In genomic region chr22:31846161-31847115, GRCh38 we compare ENCODE assay signal across 10 cellular contexts.
A peak's percentile ranks its signal among the peaks of the same experiment; 100 is the strongest.
DNase-seq lines count a peak whose midpoint lies in the region; ATAC-seq, FAIRE-seq and TF ChIP-seq lines count a peak whose summit lies in the region.
"Had no signal": no experiment of that assay in that cellular context is flagged by ENCODE, and none has a peak within 500 bp of the region (broad histone marks: within the 10 kb centered on the region; RNA-seq: fewer than 3 reads in every experiment).

No MANE protein-coding gene starts in this region.

- TF ChIP-seq POLR2A in GM12891 (IDR thresholded peaks at IDR 0.05; ENCODE audit: low read depth, low read length) (no peak), uterus (IDR thresholded peaks at IDR 0.05) (no peak)

- no peak overlapping the region for H3K27ac ChIP-seq in uterus
- H3K27ac ChIP-seq: SJSA1 had no signal

- ATAC-seq in HG03039 (IDR thresholded peaks at IDR 0.05; ENCODE audit: unreplicated experiment) = no peak

- no peaks in the 10 kb centered on the region for H3K36me3 ChIP-seq in uterus

- FAIRE-seq in GM12891 (lab: Jason Lieb, UNC) = peak; percentile 35

- DNase-seq in AG09309 (ENCODE audit: low read depth) = no peak
- DNase-seq in GM12891 (ENCODE audit: insufficient read length, low spot score) = no peak
- peak; percentile 92 for DNase-seq in SK-MEL-5 (ENCODE audit: low read depth, low spot score)
- peak in 1 of 2 donors; percentile 42 for DNase-seq in foreskin fibroblast
- no peak for DNase-seq in occipital lobe (lab: John Stamatoyannopoulos, UW)
- DNase-seq in DMS79 (lab: John Stamatoyannopoulos, UW) = no peak
- no peak for DNase-seq in uterus
- DNase-seq: amniotic stem cell had no signal

- TF ChIP-seq CTCF in AG09309 (IDR thresholded peaks at IDR 0.05; ENCODE audit: control insufficient read depth, insufficient read depth, low read depth, low read length, missing control alignments) (peak; percentile 22), foreskin fibroblast (IDR thresholded peaks at IDR 0.05; ENCODE audit: low read depth, low read length) (peak; percentile 7), uterus (IDR thresholded peaks at IDR 0.05) (no peak)

- intact Hi-C loops in uterus (cut with DNase I; ENCODE audit: low total_unique reads) = no loop called here

- in situ Hi-C loops in SK-MEL-5 (cut with HindIII; ENCODE audit: low pct_unique_long_range_greater_than_20kb, low sequenced_read_pairs) = no loop called here

- H3K4me3 ChIP-seq in AG09309 (ENCODE audit: control insufficient read depth, low read depth, low read length) (no peak overlapping the region), foreskin fibroblast (ENCODE audit: low read depth in 1 of 2, low read length in 2 of 2) (no peak overlapping the region), uterus (no peak overlapping the region)
- H3K4me3 ChIP-seq: SJSA1 had no signal

- no peaks in the 10 kb centered on the region for H3K9me3 ChIP-seq in uterus
- H3K9me3 ChIP-seq: SJSA1 had no signal

- no peaks in the 10 kb centered on the region for H3K4me1 ChIP-seq in uterus

- H3K27me3 ChIP-seq in uterus = no peaks in the 10 kb centered on the region
- H3K27me3 ChIP-seq: SJSA1 had no signal

TF ChIP-seq in GM12891, 5 proteins besides CTCF, POLR2A, EP300 and RAD21:
- TF ChIP-seq POU2F2 (IDR thresholded peaks at IDR 0.05; ENCODE audit: low read depth, low read length) (no peak), SPI1 (IDR thresholded peaks at IDR 0.05; ENCODE audit: low read depth, low read length) (peak; percentile 69)

Comparison
In these comparisons a context has a peak if more than half of its experiments do, and no peak if none do; other contexts are left out.
1. CTCF ChIP-seq: peak in AG09309 (single experiment) and foreskin fibroblast (single experiment); none in uterus (0 of 4).